Comparison of ENCODE assay signal across 8 cellular contexts in the genomic region with DNA sequence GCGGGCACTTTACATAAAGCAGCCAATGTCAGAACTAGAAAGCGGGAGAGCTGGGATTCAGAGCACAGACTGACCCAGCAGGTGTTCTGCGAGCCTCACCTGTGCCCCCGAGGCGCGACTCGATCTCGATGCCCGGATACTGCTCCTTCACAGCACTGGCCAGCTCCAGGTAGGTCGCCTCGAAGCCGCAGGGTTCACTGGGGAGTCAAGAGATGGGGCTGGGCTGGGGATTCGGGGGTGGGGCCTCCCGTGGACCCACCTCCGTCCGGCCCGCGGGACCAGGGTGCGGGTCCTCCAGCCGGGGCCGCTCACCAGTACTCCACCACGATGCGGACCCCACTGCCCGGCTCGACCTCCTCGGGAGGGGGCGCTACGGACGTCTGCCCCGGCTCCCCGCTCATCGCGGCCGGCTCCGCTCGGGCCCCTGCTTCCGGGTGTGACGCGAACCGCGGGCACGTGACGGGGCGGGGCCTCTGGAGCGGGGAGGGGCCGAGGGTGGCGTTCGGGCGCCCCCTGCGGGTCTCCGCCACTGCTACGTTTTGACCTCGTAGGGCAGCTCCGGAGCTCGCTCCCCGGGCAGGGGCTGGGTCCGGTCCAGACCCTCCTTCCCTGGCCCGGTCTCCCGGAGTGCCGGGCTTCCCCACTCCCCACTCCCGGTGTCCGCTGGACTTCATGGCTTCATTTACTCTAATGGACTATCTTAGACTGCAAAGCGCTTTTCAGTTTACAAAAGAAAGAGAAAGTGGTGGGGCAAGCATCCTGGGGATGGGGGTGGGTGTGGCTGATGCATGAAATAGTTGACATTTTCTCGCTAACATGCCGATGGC. TPM values are rescaled to one million over a fixed set of nuclear protein-coding genes. Genes with fewer than 3 reads are reported as not detected.
DNase-seq lines count a peak whose midpoint lies in the region; FAIRE-seq and TF ChIP-seq lines count a peak whose summit lies in the region.

A gene with protein sequence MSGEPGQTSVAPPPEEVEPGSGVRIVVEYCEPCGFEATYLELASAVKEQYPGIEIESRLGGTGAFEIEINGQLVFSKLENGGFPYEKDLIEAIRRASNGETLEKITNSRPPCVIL (minus strand): TSS at position 438 of the 827 bp plus-strand sequence. CDS start 37 bp downstream, at position 401.

- TF ChIP-seq CTCF in H9 (conservative IDR thresholded peaks at IDR 0.05): peak; percentile 91

- no peak within 1 kb of the TSS for H2BK120ac ChIP-seq in H9 (ENCODE audit: low read depth, low read length, poor library complexity, severe bottlenecking)

- no peaks in the 10 kb centered on the region; the same call in 1 of the 2 replicates for H3K27me3 Mint-ChIP-seq in H9 (ENCODE audit: low read depth)

- H3T11ph ChIP-seq in H9 (ENCODE audit: low read length): no peak within 1 kb of the TSS

- no peak within 1 kb of the TSS for H4K91ac ChIP-seq in H9 (ENCODE audit: insufficient read length, low read depth, low read length)

- H3K27me3 ChIP-seq in H9 (ENCODE audit: insufficient read depth, low read length): no peaks in the 10 kb centered on the region
- no peaks in the 10 kb centered on the region for H3K27me3 ChIP-seq in MG63

- H3K4me3 ChIP-seq in MG63: peak within 1 kb of the TSS; percentile 66

- no peak within 1 kb of the TSS for H3K56ac ChIP-seq in H9 (ENCODE audit: insufficient read length, low read depth, low read length)

- H2AFZ ChIP-seq in H9 (ENCODE audit: low read length): no peak within 1 kb of the TSS

- H2BK15ac ChIP-seq in H9 (ENCODE audit: low read depth, low read length): no peak within 1 kb of the TSS

- H3K9me3 Mint-ChIP-seq in H9: no peaks in the 10 kb centered on the region

- H3K4ac ChIP-seq in H9 (ENCODE audit: low read depth, low read length): no peak within 1 kb of the TSS

- FAIRE-seq in frontal cortex (lab: Jason Lieb, UNC): no peak

- H3K79me2 ChIP-seq in H9 (ENCODE audit: insufficient read depth, low read length): no peaks in the 10 kb centered on the region

- peaks cover 30% of the 10 kb centered on the region for H3K36me3 ChIP-seq in MG63

- no peaks in the 10 kb centered on the region for H3K9me3 ChIP-seq in H9 (ENCODE audit: control insufficient read depth, low read depth, low read length)
- H3K9me3 ChIP-seq in MG63: no peaks in the 10 kb centered on the region

- no CpG with 5 or more reads among the region's 65 CpGs for WGBS in H9 (ENCODE audit: extremely low coverage, insufficient read length, low lambda C conversion rate)

- peak within 1 kb of the TSS; percentile 64 to 94 (median 77); a peak in 5 of 7 replicates for H3K27ac Mint-ChIP-seq in H9

- H2BK20ac ChIP-seq in H9 (ENCODE audit: low read depth, low read length, poor library complexity, severe bottlenecking): no peak within 1 kb of the TSS

- no peak within 1 kb of the TSS for H2BK5ac ChIP-seq in H9 (ENCODE audit: insufficient read length, low read length)

- in situ Hi-C loops in SK-MEL-5 (cut with HindIII; ENCODE audit: low pct_unique_long_range_greater_than_20kb, low sequenced_read_pairs): no loop called here

- H3K23ac ChIP-seq in H9 (ENCODE audit: insufficient read length, low read depth, low read length): no peak within 1 kb of the TSS

- no peak within 1 kb of the TSS for H3K27ac ChIP-seq in H9 (ENCODE audit: insufficient read length, low read depth, low read length)

- H3K36me3 Mint-ChIP-seq in H9 (ENCODE audit: insufficient read depth in 1 of 3, low read depth in 3 of 3): peaks cover 24 to 42% (median 41%) of the 10 kb centered on the region in 3 experiments

- H3K9ac ChIP-seq in H9 (ENCODE audit: extremely low read depth, insufficient read length, low read length): peak within 1 kb of the TSS; percentile 20

- H3K14ac ChIP-seq in H9 (ENCODE audit: insufficient read depth, low read length): peak within 1 kb of the TSS; percentile 23; the same call in 1 of the 2 replicates

- peak within 1 kb of the TSS; percentile 75 for H3K4me2 ChIP-seq in H9 (ENCODE audit: insufficient read depth, insufficient read length, low read length)

- H2BK12ac ChIP-seq in H9 (ENCODE audit: insufficient read length, low read depth, low read length): no peak within 1 kb of the TSS

- H4K5ac ChIP-seq in H9 (ENCODE audit: insufficient read length, low read depth, low read length): no peak within 1 kb of the TSS

- DNase-seq in GDM1 (lab: John Stamatoyannopoulos, UW) (peak; percentile 71), H9 (peak; percentile 95), MG63 (peak; percentile 86), SK-MEL-5 (ENCODE audit: low read depth, low spot score) (peak; percentile 85), frontal cortex (ENCODE audit: low spot score in 2 of 2) (peak; percentile 98 to 100), nucleus accumbens (lab: John Stamatoyannopoulos, UW) (peak in 55 of 56 donors; percentile 22 to 97 (median 84)), superior temporal gyrus (ENCODE audit: extremely low spot score) (peak; percentile 88)
- peak; percentile 94 for DNase-seq in activated naive CD4-positive, alpha-beta T cell treated with Interleukin-2 at 50 U/mL for 16 hours

- peak within 1 kb of the TSS; percentile 70 for H3K18ac ChIP-seq in H9 (ENCODE audit: insufficient read length, low read depth, low read length)

- no peak within 1 kb of the TSS for H2AK5ac ChIP-seq in H9 (ENCODE audit: insufficient read length, low read length)

- peaks cover 15 to 16% of the 10 kb centered on the region in 2 experiments for H3K4me1 Mint-ChIP-seq in H9

- H3K23me2 ChIP-seq in H9 (ENCODE audit: insufficient read length, low read depth, low read length, poor library complexity, severe bottlenecking): peaks cover 5% of the 10 kb centered on the region

- peaks cover 1% of the 10 kb centered on the region; the same call in 1 of the 2 replicates for H3K4me1 ChIP-seq in H9 (ENCODE audit: insufficient read depth, low read length)

- H4K20me1 ChIP-seq in H9 (ENCODE audit: control insufficient read depth, insufficient read depth, insufficient read length): no peaks in the 10 kb centered on the region

- H4K8ac ChIP-seq in H9 (replicated peaks; ENCODE audit: insufficient read length, low read depth, low read length): no peak within 1 kb of the TSS

- H3K79me1 ChIP-seq in H9 (ENCODE audit: insufficient read depth, low read depth, low read length, poor library complexity, severe bottlenecking): no peaks in the 10 kb centered on the region

- H3K4me3 Mint-ChIP-seq in H9: peak within 1 kb of the TSS; percentile 82 to 92

RNA-seq across cellular contexts. Expression of the gene that starts here (rescaled TPM):
- total RNA-seq in H9 (2021): 45.2 and 50.8 TPM in 2 replicates
- total RNA-seq in MG63 (2014; rRNA removed; shearing (Covaris generic); ENCODE audit: low replicate concordance): 53.8 and 75.4 TPM in 2 replicates
- total RNA-seq in SK-MEL-5 (2014; rRNA removed; shearing (Covaris generic)): 50.0 and 58.8 TPM in 2 replicates
- polyA plus RNA-seq in SK-MEL-5 (2015; cell fraction: cytosol; rRNA removed): 56.5 and 80.7 TPM in 2 replicates
- 22.6 and 33.0 TPM in 2 replicates for polyA plus RNA-seq in SK-MEL-5 (2015; cell fraction: nucleus; rRNA removed)
- 12.6 TPM for total RNA-seq in frontal cortex
